ENCODE assay signal across 10 cellular contexts in genomic region chr2:43073373-43073772, GRCh38.
DNase-seq lines count a peak whose midpoint lies in the region; ATAC-seq and TF ChIP-seq lines count a peak whose summit lies in the region.
"Had no signal": no experiment of that assay in that cellular context is flagged by ENCODE, and none has a peak within 500 bp of the region (broad histone marks: within the 10 kb centered on the region; RNA-seq: fewer than 3 reads in every experiment).

No MANE protein-coding gene starts in this region.

- peak overlapping the region; percentile 100 for H3K27ac ChIP-seq in IMR-90 (ENCODE audit: insufficient read depth, low read length)
- peak overlapping the region; percentile 90 to 99 for H3K27ac ChIP-seq in ascending aorta
- peak overlapping the region; percentile 37 to 95 (median 75) for H3K27ac ChIP-seq in heart right ventricle
- H3K27ac ChIP-seq in stomach = peak overlapping the region in 4 of 5 donors; percentile 77 to 87 (median 84)

- H2AK5ac ChIP-seq in IMR-90 (ENCODE audit: low read depth, low read length) = peak overlapping the region; percentile 98

- no peaks in the 10 kb centered on the region for H4K20me1 ChIP-seq in IMR-90 (ENCODE audit: insufficient read depth, low read length)

- peak overlapping the region; percentile 98 for H2BK120ac ChIP-seq in IMR-90 (ENCODE audit: low read depth, low read length)

- peak overlapping the region; percentile 99 for H2BK20ac ChIP-seq in IMR-90 (ENCODE audit: low read depth, low read length)

- 60% methylated on average over 3 of the region's 6 CpGs; no CpG with 5 or more reads in 1 of the 2 experiments for WGBS in IMR-90 (ENCODE audit: extremely low coverage in 2 of 2, insufficient read length in 1 of 2), 2 experiments
- WGBS in heart right ventricle, 2 donors = 60 to 77% methylated on average over 6 of the region's 6 CpGs
- 60 to 88% (median 76%) methylated on average over 6 of the region's 6 CpGs for WGBS in stomach, 5 donors

- H3K4me2 ChIP-seq in IMR-90 (ENCODE audit: low read depth, low read length) = no peak overlapping the region

- H3K23ac ChIP-seq in IMR-90 (ENCODE audit: low read depth, low read length) = peak overlapping the region; percentile 95; the same call in 1 of the 2 replicates

- H3K4me1 ChIP-seq in IMR-90 (ENCODE audit: control insufficient read depth, insufficient read depth, low read length) (peaks cover 43% of the 10 kb centered on the region), ascending aorta (peaks cover 28 to 67% of the 10 kb centered on the region in 2 donors), heart right ventricle (peaks cover 51 to 91% (median 67%) of the 10 kb centered on the region in 9 donors), stomach (peaks cover 24 to 63% (median 39%) of the 10 kb centered on the region in 4 donors)

- dilution Hi-C loops in IMR-90 (cut with HindIII; ENCODE audit: low sequenced_read_pairs, unreplicated experiment) = no loop called here

- in situ Hi-C loops in IMR-90 (cut with MboI; ENCODE audit: low sequenced_read_pairs) = loop anchor here (10.0 kb wide), 1 partner anchor 151 kb away; the partner anchor contains the start of gene ZFP36L2

- TF ChIP-seq EP300 in stomach (IDR thresholded peaks at IDR 0.05) = no peak

- peak overlapping the region; percentile 96 for H2BK5ac ChIP-seq in IMR-90 (ENCODE audit: low read depth, low read length, poor library complexity, severe bottlenecking)

- H2BK15ac ChIP-seq in IMR-90 (ENCODE audit: low read depth, low read length) = peak overlapping the region; percentile 88

- TF ChIP-seq POLR2A in IMR-90 (IDR thresholded peaks at IDR 0.05; ENCODE audit: low read depth, low read length) (no peak), stomach (IDR thresholded peaks at IDR 0.05) (no peak)

- no peak for TF ChIP-seq RAD21 in IMR-90 (IDR thresholded peaks at IDR 0.05; ENCODE audit: low read length)

- H3K9ac ChIP-seq in IMR-90 (ENCODE audit: low read depth, low read length) = no peak overlapping the region

- no peak for ATAC-seq in IMR-90 (ENCODE audit: low read depth)
- peak in 5 of 8 donors; percentile 6 to 54 (median 16) for ATAC-seq in heart right ventricle
- ATAC-seq in HG03175 (IDR thresholded peaks at IDR 0.05; ENCODE audit: unreplicated experiment) = no peak
- ATAC-seq in HG02678 (IDR thresholded peaks at IDR 0.05; ENCODE audit: unreplicated experiment) = no peak

- BruUV-seq in IMR-90 (replicated peaks; lab: Mats Ljungman, UMichigan) = no TSS peak

- peak overlapping the region; percentile 97 to 99 for H4K8ac ChIP-seq in IMR-90 (ENCODE audit: low read depth in 2 of 2, low read length in 2 of 2)

- intact Hi-C loops in IMR-90 (cut with micrococcal nuclease) (no loop called here), ascending aorta (cut with DNase I) (no loop called here), heart right ventricle (cut with DNase I) (loop anchor here in 1 of 10 donors (5.0 kb wide), 3 partner anchors 41 to 154 kb away; partner anchors contain the start of gene ZFP36L2), stomach (cut with DNase I; ENCODE audit: low total_unique reads) (no loop called here)

- DNase-seq in IMR-90 (peak; percentile 36), ascending aorta (ENCODE audit: low spot score in 2 of 2) (no peak), heart right ventricle (peak in 1 of 2 donors; percentile 41), stomach (no peak), activated gamma-delta T cell treated with Interleukin-2 at 50 U/mL for 16 hours (no peak)
- DNase-seq in activated CD8-positive, alpha-beta memory T cell treated with anti-CD3 and anti-CD28 coated beads, Interleukin-2, amount 50 U/mL, for 4 hours = no peak
- DNase-seq: activated T-cell treated with anti-CD3 and anti-CD28 coated beads, Interleukin-2, amount 50 U/mL, for 1 hour; retina had no signal

- H4K5ac ChIP-seq in IMR-90 (ENCODE audit: low read depth, low read length) = peak overlapping the region; percentile 98

- H3K27me3 ChIP-seq in IMR-90 (ENCODE audit: control insufficient read depth, insufficient read depth, low read length) (no peaks in the 10 kb centered on the region), ascending aorta (no peaks in the 10 kb centered on the region), heart right ventricle (no peaks in the 10 kb centered on the region), stomach (no peaks in the 10 kb centered on the region)

- H2AK9ac ChIP-seq in IMR-90 (replicated peaks; ENCODE audit: low read depth, low read length, poor library complexity) = no peak overlapping the region

- H2AFZ ChIP-seq in IMR-90 (replicated peaks; ENCODE audit: low read length, poor library complexity) = peak overlapping the region; percentile 27

- 0 out of 2 replicates have a peak overlapping the region, but pooled peaks have one; percentile 5 for H3K56ac ChIP-seq in IMR-90 (ENCODE audit: extremely low read depth, insufficient read depth, low read length)

- TF ChIP-seq CTCF in IMR-90 (conservative IDR thresholded peaks at IDR 0.05; ENCODE audit: low read depth, low read length) (no peak), ascending aorta (IDR thresholded peaks at IDR 0.05) (no peak), heart right ventricle (IDR thresholded peaks at IDR 0.05) (no peak), stomach (IDR thresholded peaks at IDR 0.05) (no peak)

- CTCF ChIA-PET in IMR-90 (lab: Yijun Ruan, JAX) = interaction anchor here (1.2 kb wide), 1 partner anchor 411 kb away, joined by 3 read pairs; no protein-coding TSS in a partner anchor

- H3K9me1 ChIP-seq in IMR-90 (ENCODE audit: insufficient read depth, low read length) = peaks cover 54% of the 10 kb centered on the region

- H3K4ac ChIP-seq in IMR-90 (ENCODE audit: low read depth, low read length) = peak overlapping the region; percentile 99

- H3K14ac ChIP-seq in IMR-90 (replicated peaks; ENCODE audit: low read depth, low read length) = peak overlapping the region; percentile 96

- peak overlapping the region; percentile 96 for H3K18ac ChIP-seq in IMR-90 (ENCODE audit: low read depth, low read length)

- H3K4me3 ChIP-seq in IMR-90 (ENCODE audit: insufficient read depth, low read depth, low read length) = no peak overlapping the region
- H3K4me3 ChIP-seq in ascending aorta = no peak overlapping the region
- no peak overlapping the region for H3K4me3 ChIP-seq in heart right ventricle
- no peak overlapping the region for H3K4me3 ChIP-seq in stomach

- peaks cover 0 to 27% of the 10 kb centered on the region in 2 experiments; a peak in 2 of 4 replicates for H3K79me1 ChIP-seq in IMR-90 (ENCODE audit: low read depth in 1 of 2, low read length in 2 of 2)

- POLR2A ChIA-PET in IMR-90 (lab: Charles Lee; ENCODE audit: unreplicated experiment) = interaction anchor here (0.6 kb wide), 1 partner anchor 273 kb away, joined by 3 read pairs; no protein-coding TSS in a partner anchor

- H3K36me3 ChIP-seq in IMR-90 (ENCODE audit: control insufficient read depth, insufficient read depth, low read length) = no peaks in the 10 kb centered on the region
- no peaks in the 10 kb centered on the region for H3K36me3 ChIP-seq in ascending aorta
- no peaks in the 10 kb centered on the region for H3K36me3 ChIP-seq in heart right ventricle
- H3K36me3 ChIP-seq in stomach = no peaks in the 10 kb centered on the region

- H3K9me3 ChIP-seq in IMR-90 (ENCODE audit: control insufficient read depth, insufficient read depth, low read length) = no peaks in the 10 kb centered on the region
- H3K9me3 ChIP-seq in ascending aorta = no peaks in the 10 kb centered on the region
- no peaks in the 10 kb centered on the region for H3K9me3 ChIP-seq in heart right ventricle
- no peaks in the 10 kb centered on the region for H3K9me3 ChIP-seq in stomach

- H4K91ac ChIP-seq in IMR-90 (ENCODE audit: insufficient read depth, low read depth, low read length) = peak overlapping the region; percentile 99

TF ChIP-seq in IMR-90, 13 proteins besides CTCF, POLR2A, EP300 and RAD21:
- TF ChIP-seq SMC3 (IDR thresholded peaks at IDR 0.05; ENCODE audit: low read depth, low read length) = no peak
- TF ChIP-seq RFX5 (IDR thresholded peaks at IDR 0.05; ENCODE audit: low read depth, low read length) = no peak
- TF ChIP-seq, protein P1, sequence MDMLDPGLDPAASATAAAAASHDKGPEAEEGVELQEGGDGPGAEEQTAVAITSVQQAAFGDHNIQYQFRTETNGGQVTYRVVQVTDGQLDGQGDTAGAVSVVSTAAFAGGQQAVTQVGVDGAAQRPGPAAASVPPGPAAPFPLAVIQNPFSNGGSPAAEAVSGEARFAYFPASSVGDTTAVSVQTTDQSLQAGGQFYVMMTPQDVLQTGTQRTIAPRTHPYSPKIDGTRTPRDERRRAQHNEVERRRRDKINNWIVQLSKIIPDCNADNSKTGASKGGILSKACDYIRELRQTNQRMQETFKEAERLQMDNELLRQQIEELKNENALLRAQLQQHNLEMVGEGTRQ (IDR thresholded peaks at IDR 0.05; ENCODE audit: low read depth, low read length) = no peak
- TF ChIP-seq BHLHE40 (IDR thresholded peaks at IDR 0.05; ENCODE audit: low read depth, low read length) = no peak
- no peak for TF ChIP-seq FOS (IDR thresholded peaks at IDR 0.05; ENCODE audit: low read depth, low read length)
- no peak for TF ChIP-seq CEBPB (IDR thresholded peaks at IDR 0.05; ENCODE audit: low read depth, low read length)
- no peak for TF ChIP-seq CHD1 (IDR thresholded peaks at IDR 0.05; ENCODE audit: low read depth, low read length)
- no peak for TF ChIP-seq NFE2L2 (IDR thresholded peaks at IDR 0.05; ENCODE audit: low read depth, low read length)
- TF ChIP-seq MXI1 (IDR thresholded peaks at IDR 0.05; ENCODE audit: borderline replicate concordance, low read depth, low read length) = no peak

Comparison
In these comparisons a context has a peak if more than half of its experiments do, and no peak if none do; other contexts are left out.
1. ATAC-seq: peak in heart right ventricle (5 of 8); none in IMR-90 (single experiment), HG03175 (single experiment) and HG02678 (single experiment).
2. Peak in every context shown above with its lines, with median percentiles within 50 percentile points of each other: H3K27ac ChIP-seq.